ENCODE assay signal across 11 cellular contexts in the genomic region with DNA sequence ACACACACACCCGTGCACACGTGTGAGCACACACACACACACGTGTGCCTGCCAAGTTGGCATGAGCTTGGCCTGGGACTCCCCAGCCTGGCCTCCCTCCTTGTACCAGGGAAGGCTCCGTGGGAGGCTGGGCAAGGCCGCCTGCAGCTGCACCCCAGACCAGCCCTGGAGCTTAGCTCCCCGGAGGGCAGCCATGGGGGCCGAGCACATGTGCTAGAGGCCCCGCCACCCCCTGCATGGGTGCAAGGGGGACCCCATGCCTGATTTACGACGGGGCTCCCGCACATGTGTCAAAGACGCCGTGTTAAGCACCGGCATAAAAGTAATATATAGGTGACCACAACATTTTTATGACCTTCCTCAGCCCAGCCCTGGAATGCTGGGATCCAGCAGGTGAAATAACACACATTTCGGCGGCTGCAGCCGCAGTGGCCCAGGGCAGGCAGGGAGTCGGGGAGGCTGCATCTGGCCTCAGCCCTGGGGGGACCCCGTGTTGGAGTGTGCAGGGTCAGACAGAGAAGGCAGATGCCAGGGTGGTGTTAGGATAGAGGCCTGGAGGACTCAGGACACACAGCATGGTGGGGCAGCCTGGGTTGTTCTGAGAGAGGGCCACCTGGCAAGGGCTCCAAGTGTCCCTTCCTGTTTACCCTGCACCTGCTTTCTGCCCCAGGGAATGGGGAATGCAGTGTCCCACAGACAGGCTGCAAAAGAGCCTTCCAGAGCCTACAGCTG. TPM values are rescaled to one million over a fixed set of nuclear protein-coding genes. Genes with fewer than 3 reads are reported as not detected.
DNase-seq lines count a peak whose midpoint lies in the region; ATAC-seq and TF ChIP-seq lines count a peak whose summit lies in the region.
"Had no signal": no experiment of that assay in that cellular context is flagged by ENCODE, and none has a peak within 500 bp of the region (broad histone marks: within the 10 kb centered on the region; RNA-seq: fewer than 3 reads in every experiment).

No MANE protein-coding gene starts in this region.

- H3K9me3 Mint-ChIP-seq in activated CD4-positive, alpha-beta memory T cell treated with anti-CD3 and anti-CD28 coated beads, Interleukin-2, amount 10 ng/mL, durations not matched to agents 7 days and 5 days, result no peaks in the 10 kb centered on the region

- intact Hi-C loops in left lung (cut with DNase I), result no loop called here

- H3K27ac ChIP-seq in left lung, result no peak overlapping the region

- H3K36me3 Mint-ChIP-seq in activated CD4-positive, alpha-beta memory T cell treated with anti-CD3 and anti-CD28 coated beads, Interleukin-2, amount 10 ng/mL, durations not matched to agents 7 days and 5 days (ENCODE audit: low read depth), result no peaks in the 10 kb centered on the region

- H3K4me3 ChIP-seq in H7 (ENCODE audit: insufficient read depth, low read depth, low read length), result no peak overlapping the region
- no peak overlapping the region for H3K4me3 ChIP-seq in left lung
- H3K4me3 ChIP-seq: HAP-1 had no signal

- H3K9me3 ChIP-seq in left lung, result no peaks in the 10 kb centered on the region
- H3K9me3 ChIP-seq: HAP-1 had no signal

- peaks cover 10 to 15% of the 10 kb centered on the region in 2 donors for H3K4me1 ChIP-seq in left lung
- H3K4me1 ChIP-seq: HAP-1 had no signal

- H3K4me1 Mint-ChIP-seq in activated CD4-positive, alpha-beta memory T cell treated with anti-CD3 and anti-CD28 coated beads, Interleukin-2, amount 10 ng/mL, durations not matched to agents 7 days and 5 days, result peaks cover 5% of the 10 kb centered on the region

- H3K27me3 Mint-ChIP-seq in activated CD4-positive, alpha-beta memory T cell treated with anti-CD3 and anti-CD28 coated beads, Interleukin-2, amount 10 ng/mL, durations not matched to agents 7 days and 5 days, result no peaks in the 10 kb centered on the region

- no peak for ATAC-seq in left lung
- ATAC-seq in stimulated activated naive CD8-positive, alpha-beta T cell treated with anti-CD3 and anti-CD28 coated beads, Interleukin-15, Interleukin-2, amounts not matched to agents 100 U/mL and 50 U/mL, for 24 hours, result no peak

- DNase-seq in H7 (peak; percentile 40), left lung (peak; percentile 21 to 70), AG08396 (ENCODE audit: low spot score) (no peak), HK-2 (ENCODE audit: unreplicated experiment) (no peak), GDM1 (lab: John Stamatoyannopoulos, UW) (no peak)
- peak; percentile 14 for DNase-seq in activated CD4-positive, alpha-beta memory T cell treated with anti-CD3 and anti-CD28 coated beads, Interleukin-2, amount 10 ng/mL, durations not matched to agents 7 days and 5 days
- DNase-seq in stimulated activated naive CD8-positive, alpha-beta T cell treated with anti-CD3 and anti-CD28 coated beads, Interleukin-15, Interleukin-2, amounts not matched to agents 100 U/mL and 50 U/mL, for 24 hours, result peak; percentile 1
- DNase-seq: Calu3; NCI-H2029 treated with DMSO at 0.1 percent for 48 hours; stimulated activated naive CD4-positive, alpha-beta T cell had no signal

- H3K27ac Mint-ChIP-seq in activated CD4-positive, alpha-beta memory T cell treated with anti-CD3 and anti-CD28 coated beads, Interleukin-2, amount 10 ng/mL, durations not matched to agents 7 days and 5 days, result no peak overlapping the region

- H3K4me3 Mint-ChIP-seq in activated CD4-positive, alpha-beta memory T cell treated with anti-CD3 and anti-CD28 coated beads, Interleukin-2, amount 10 ng/mL, durations not matched to agents 7 days and 5 days, result no peak overlapping the region

- CTCF ChIA-PET in activated CD4-positive, alpha-beta memory T cell treated with anti-CD3 and anti-CD28 coated beads, Interleukin-2, amount 10 ng/mL, durations not matched to agents 7 days and 5 days (lab: Charles Lee), result no interaction called here

- TF ChIP-seq CTCF in left lung (IDR thresholded peaks at IDR 0.05), result no peak

- H3K27me3 ChIP-seq in H7 (ENCODE audit: control insufficient read depth, insufficient read depth, low read length) (no peaks in the 10 kb centered on the region), left lung (peaks cover 0 to 17% of the 10 kb centered on the region in 2 donors)

- H3K36me3 ChIP-seq in H7 (replicated peaks; ENCODE audit: control insufficient read depth, insufficient read depth, low read length) (no peaks in the 10 kb centered on the region), left lung (no peaks in the 10 kb centered on the region)
- H3K36me3 ChIP-seq: HAP-1 had no signal

- POLR2A ChIA-PET in activated CD4-positive, alpha-beta memory T cell treated with anti-CD3 and anti-CD28 coated beads, Interleukin-2, amount 10 ng/mL, durations not matched to agents 7 days and 5 days (lab: Charles Lee), result no interaction called here

RNA-seq across cellular contexts. Expression of a gene that starts 56.3 kb away (rescaled TPM):
- total RNA-seq in H7 (2014; rRNA removed; shearing (Covaris generic)), result 3.2 and 4.0 TPM in 2 replicates
- 1 to 10 TPM; 1.5 to 2.0 TPM for total RNA-seq in activated CD4-positive, alpha-beta memory T cell treated with anti-CD3 and anti-CD28 coated beads, Interleukin-2, amount 10 ng/mL, durations not matched to agents 7 days and 5 days
- total RNA-seq in left lung, result 1 to 10 TPM; 4.6 to 8.5 TPM

Comparison
In these comparisons a context has a peak if more than half of its experiments do, and no peak if none do; other contexts are left out.
1. DNase-seq: peak in H7 (single experiment), activated CD4-positive, alpha-beta memory T cell treated with anti-CD3 and anti-CD28 coated beads, Interleukin-2, amount 10 ng/mL, durations not matched to agents 7 days and 5 days (single experiment), left lung (2 of 2) and stimulated activated naive CD8-positive, alpha-beta T cell treated with anti-CD3 and anti-CD28 coated beads, Interleukin-15, Interleukin-2, amounts not matched to agents 100 U/mL and 50 U/mL, for 24 hours (single experiment); none in AG08396 (single experiment), HK-2 (single experiment) and GDM1 (single experiment).